ENCODE assay signal across 10 cellular contexts in genomic region chr3:175457301-175457700, GRCh38.
"Had no signal": no experiment of that assay in that cellular context is flagged by ENCODE, and none has a peak within 500 bp of the region (broad histone marks: within the 10 kb centered on the region; RNA-seq: fewer than 3 reads in every experiment).

No MANE protein-coding gene starts in this region.

- H3K27ac Mint-ChIP-seq: activated naive CD8-positive, alpha-beta T cell treated with anti-CD3 and anti-CD28 coated beads, Interleukin-2, amount 10 ng/mL, durations not matched to agents 7 days and 5 days; activated T-cell treated with anti-CD3 and anti-CD28 coated beads, Interleukin-2, amount 50 U/mL, for 72 hours; nephron progenitor cell had no signal

- ATAC-seq: activated CD4-positive, CD25-positive, alpha-beta regulatory T cell treated with anti-CD3 and anti-CD28 coated beads, Interleukin-2, amount 50 U/mL, for 24 hours; activated T-cell treated with anti-CD3 and anti-CD28 coated beads, Interleukin-2, amount 50 U/mL, for 72 hours had no signal

- H3K4me3 Mint-ChIP-seq: activated naive CD8-positive, alpha-beta T cell treated with anti-CD3 and anti-CD28 coated beads, Interleukin-2, amount 10 ng/mL, durations not matched to agents 7 days and 5 days; activated T-cell treated with anti-CD3 and anti-CD28 coated beads, Interleukin-2, amount 50 U/mL, for 72 hours; nephron progenitor cell had no signal

- H3K4me1 Mint-ChIP-seq: activated naive CD8-positive, alpha-beta T cell treated with anti-CD3 and anti-CD28 coated beads, Interleukin-2, amount 10 ng/mL, durations not matched to agents 7 days and 5 days; nephron progenitor cell had no signal

- H3K27me3 Mint-ChIP-seq: activated naive CD8-positive, alpha-beta T cell treated with anti-CD3 and anti-CD28 coated beads, Interleukin-2, amount 10 ng/mL, durations not matched to agents 7 days and 5 days had no signal

- H3K36me3 Mint-ChIP-seq: activated naive CD8-positive, alpha-beta T cell treated with anti-CD3 and anti-CD28 coated beads, Interleukin-2, amount 10 ng/mL, durations not matched to agents 7 days and 5 days had no signal

- DNase-seq: activated CD4-positive, alpha-beta T cell treated with anti-CD3 and anti-CD28 coated beads, Interleukin-2, amount 50 U/mL, for 48 hours; activated naive CD8-positive, alpha-beta T cell treated with anti-CD3 and anti-CD28 coated beads, Interleukin-2, amount 10 ng/mL, durations not matched to agents 7 days and 5 days; activated T-cell treated with anti-CD3 and anti-CD28 coated beads, Interleukin-2, amount 50 U/mL, for 72 hours; aorta; dorsolateral prefrontal cortex; hippocampal formation; nephron progenitor cell; ovary; stimulated activated CD4-positive, alpha-beta T cell treated with anti-CD3 and anti-CD28 coated beads, Interleukin-4, amount 100 ng/mL, for 4 hours had no signal
